In the genomic region with DNA sequence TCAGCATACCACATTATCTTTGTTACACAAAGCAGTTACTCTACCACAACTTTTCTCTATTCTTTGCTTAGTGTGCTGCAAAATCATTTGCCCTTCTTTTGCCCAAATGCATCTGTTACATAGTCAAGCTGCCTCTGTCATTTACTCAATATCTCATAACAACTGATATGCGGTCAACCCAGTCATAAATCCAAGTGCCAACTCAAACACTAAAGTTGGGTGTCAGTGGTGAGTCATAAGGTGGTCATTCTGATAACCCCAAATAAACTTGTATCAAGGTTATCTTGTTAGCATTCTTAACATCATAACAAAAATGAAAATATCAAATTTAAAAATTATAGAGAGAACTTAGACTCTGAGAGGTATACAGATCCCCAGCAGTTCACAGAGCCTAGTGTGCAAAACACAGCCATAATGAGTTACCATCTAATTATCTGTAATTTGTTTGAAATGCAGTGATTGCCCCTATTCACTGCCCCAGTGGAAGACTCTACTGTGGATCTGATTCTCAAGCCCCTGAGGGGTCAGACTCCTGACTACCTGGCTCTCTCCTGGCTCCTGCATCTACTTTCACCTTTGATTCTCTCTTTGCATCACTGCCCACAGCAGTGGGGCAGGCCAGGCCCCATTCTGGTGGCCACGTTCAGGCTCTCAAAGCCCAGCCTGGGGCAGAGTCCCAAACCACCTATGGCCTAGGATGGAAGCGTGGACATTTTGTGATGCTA, we compare ENCODE assay signal across 14 cellular contexts. TPM values are rescaled to one million over a fixed set of nuclear protein-coding genes. Genes with fewer than 3 reads are reported as not detected.
DNase-seq lines count a peak whose midpoint lies in the region; TF ChIP-seq lines count a peak whose summit lies in the region.
"Had no signal": no experiment of that assay in that cellular context is flagged by ENCODE, and none has a peak within 500 bp of the region (broad histone marks: within the 10 kb centered on the region; RNA-seq: fewer than 3 reads in every experiment).

No MANE protein-coding gene starts in this region.

- no peak overlapping the region for H3K23ac ChIP-seq in mesendoderm (ENCODE audit: low read length)

- CTCF ChIA-PET in MCF 10A (lab: Yijun Ruan, JAX) = no interaction called here

- H2BK15ac ChIP-seq in mesendoderm (replicated peaks; ENCODE audit: low read depth) = no peak overlapping the region

- no peaks in the 10 kb centered on the region for H3K9me3 Mint-ChIP-seq in MCF 10A (ENCODE audit: unreplicated experiment)
- H3K9me3 Mint-ChIP-seq: activated CD4-positive, alpha-beta T cell treated with anti-CD3 and anti-CD28 coated beads, Interleukin-2, amount 10 ng/mL, durations not matched to agents 24 days and 14 days; activated naive CD4-positive, alpha-beta T cell treated with anti-CD3 and anti-CD28 coated beads, Interleukin-2, amount 10 ng/mL, durations not matched to agents 7 days and 5 days; GM23338 had no signal

- BruUV-seq in MCF 10A (replicated peaks; lab: Mats Ljungman, UMichigan) = no TSS peak

- DNase-seq in COR-L47 (lab: John Stamatoyannopoulos, UW) (peak; percentile 9), HT1080 (ENCODE audit: low read depth) (peak; percentile 49), MCF 10A (ENCODE audit: unreplicated experiment) (peak; percentile 50), mesendoderm (peak; percentile 10), KBM-7 (no peak), NCI-H2171 (lab: John Stamatoyannopoulos, UW) (no peak), ecto neural progenitor cell (ENCODE audit: low spot score) (no peak), retina (no peak)
- DNase-seq: activated CD4-positive, alpha-beta T cell treated with anti-CD3 and anti-CD28 coated beads, Interleukin-2, amount 10 ng/mL, durations not matched to agents 24 days and 14 days; activated naive CD4-positive, alpha-beta T cell treated with anti-CD3 and anti-CD28 coated beads, Interleukin-2, amount 10 ng/mL, durations not matched to agents 7 days and 5 days; CD8-positive, alpha-beta memory T cell; effector memory CD4-positive, alpha-beta T cell; NCI-H1436 treated with DMSO at 0.1 percent for 48 hours had no signal

- POLR2A ChIA-PET in MCF 10A (lab: Yijun Ruan, JAX) = interaction anchor here (1.0 to 1.3 kb wide), 3 partner anchors 9 to 30 kb away, joined by 3 to 6 read pairs (median 3); partner anchors contain the start of gene TBC1D9

- intact Hi-C loops in MCF 10A (cut with micrococcal nuclease) = no loop called here

- no peak overlapping the region for H3K9ac ChIP-seq in mesendoderm (ENCODE audit: low read length)

- no peak overlapping the region for H2AK5ac ChIP-seq in mesendoderm (ENCODE audit: low read length)

- no peak overlapping the region for H3K4ac ChIP-seq in mesendoderm (ENCODE audit: low read depth, low read length)

- no peak overlapping the region for H4K5ac ChIP-seq in mesendoderm (ENCODE audit: low read length)

- H3K79me2 ChIP-seq in mesendoderm (ENCODE audit: control insufficient read depth, insufficient read depth, low read length) = no peaks in the 10 kb centered on the region

- H3K4me1 Mint-ChIP-seq in MCF 10A (ENCODE audit: insufficient read depth, unreplicated experiment) = peaks cover 19% of the 10 kb centered on the region
- H3K4me1 Mint-ChIP-seq: activated CD4-positive, alpha-beta T cell treated with anti-CD3 and anti-CD28 coated beads, Interleukin-2, amount 10 ng/mL, durations not matched to agents 24 days and 14 days; activated naive CD4-positive, alpha-beta T cell treated with anti-CD3 and anti-CD28 coated beads, Interleukin-2, amount 10 ng/mL, durations not matched to agents 7 days and 5 days; CD8-positive, alpha-beta memory T cell had no signal

- no peaks in the 10 kb centered on the region for H3K27me3 ChIP-seq in mesendoderm (ENCODE audit: insufficient read depth, low read length, poor library complexity)

- peaks cover 4% of the 10 kb centered on the region for H3K36me3 Mint-ChIP-seq in MCF 10A (ENCODE audit: insufficient read depth, unreplicated experiment)
- H3K36me3 Mint-ChIP-seq: activated naive CD4-positive, alpha-beta T cell treated with anti-CD3 and anti-CD28 coated beads, Interleukin-2, amount 10 ng/mL, durations not matched to agents 7 days and 5 days; CD8-positive, alpha-beta memory T cell had no signal

- peaks cover 7% of the 10 kb centered on the region for H3K79me1 ChIP-seq in mesendoderm (ENCODE audit: low read length)

- H4K8ac ChIP-seq in mesendoderm (ENCODE audit: low read depth, low read length) = no peak overlapping the region

- no peak overlapping the region for H2BK120ac ChIP-seq in mesendoderm (ENCODE audit: low read depth, low read length)

- in situ Hi-C loops in KBM-7 (cut with MboI; ENCODE audit: low pct_unique_long_range_greater_than_20kb, low sequenced_read_pairs) = no loop called here

- no peaks in the 10 kb centered on the region for H3K27me3 Mint-ChIP-seq in MCF 10A (ENCODE audit: insufficient read depth, unreplicated experiment)
- H3K27me3 Mint-ChIP-seq: activated CD4-positive, alpha-beta T cell treated with anti-CD3 and anti-CD28 coated beads, Interleukin-2, amount 10 ng/mL, durations not matched to agents 24 days and 14 days; activated naive CD4-positive, alpha-beta T cell treated with anti-CD3 and anti-CD28 coated beads, Interleukin-2, amount 10 ng/mL, durations not matched to agents 7 days and 5 days had no signal

- no peak overlapping the region for H3K4me3 ChIP-seq in mesendoderm (ENCODE audit: low read length)
- H3K4me3 ChIP-seq: GM23338 had no signal

- no peak overlapping the region for H3K27ac Mint-ChIP-seq in MCF 10A (ENCODE audit: low read depth, unreplicated experiment)
- H3K27ac Mint-ChIP-seq: activated CD4-positive, alpha-beta T cell treated with anti-CD3 and anti-CD28 coated beads, Interleukin-2, amount 10 ng/mL, durations not matched to agents 24 days and 14 days; activated naive CD4-positive, alpha-beta T cell treated with anti-CD3 and anti-CD28 coated beads, Interleukin-2, amount 10 ng/mL, durations not matched to agents 7 days and 5 days; GM23338 had no signal

- no peak overlapping the region for H3K56ac ChIP-seq in mesendoderm (ENCODE audit: low read length)

- no peak for TF ChIP-seq CTCF in MCF 10A (IDR thresholded peaks at IDR 0.05; ENCODE audit: unreplicated experiment)

- no peak overlapping the region for H3K4me2 ChIP-seq in mesendoderm (ENCODE audit: low read length)
- H3K4me2 ChIP-seq: GM23338 had no signal

- no peaks in the 10 kb centered on the region for H3K36me3 ChIP-seq in mesendoderm (ENCODE audit: control insufficient read depth, insufficient read depth, low read length)

- H2BK5ac ChIP-seq in mesendoderm (ENCODE audit: low read length) = no peak overlapping the region

- peak overlapping the region; percentile 40 for H3K18ac ChIP-seq in mesendoderm (ENCODE audit: low read length)

- no peaks in the 10 kb centered on the region for H3K4me1 ChIP-seq in mesendoderm (ENCODE audit: control insufficient read depth, low read depth, low read length)

- no peak overlapping the region for H3K27ac ChIP-seq in mesendoderm (ENCODE audit: low read depth, low read length)

- H3K4me3 Mint-ChIP-seq in MCF 10A (ENCODE audit: unreplicated experiment) = no peak overlapping the region
- H3K4me3 Mint-ChIP-seq: activated CD4-positive, alpha-beta T cell treated with anti-CD3 and anti-CD28 coated beads, Interleukin-2, amount 10 ng/mL, durations not matched to agents 24 days and 14 days; activated naive CD4-positive, alpha-beta T cell treated with anti-CD3 and anti-CD28 coated beads, Interleukin-2, amount 10 ng/mL, durations not matched to agents 7 days and 5 days; CD8-positive, alpha-beta memory T cell; GM23338 had no signal

- WGBS in mesendoderm (ENCODE audit: extremely low coverage, insufficient coverage, low lambda C conversion rate) = no CpG with 5 or more reads among the region's 3 CpGs

RNA-seq across cellular contexts. Expression of gene TBC1D9, which starts 29.2 kb away (rescaled TPM):
- 28.1 and 28.2 TPM in 2 replicates for total RNA-seq in HT1080 (2014; rRNA removed; shearing (Covaris generic))
- 16.1 and 18.5 TPM in 2 replicates for polyA plus RNA-seq in HT1080 (2015; cell fraction: cytosol; rRNA removed)
- polyA plus RNA-seq in HT1080 (2015; cell fraction: nucleus; rRNA removed) = 15.7 and 15.9 TPM in 2 replicates
- total RNA-seq in MCF 10A (2022) = 17.4 and 23.2 TPM in 2 replicates
- polyA plus RNA-seq in mesendoderm (2013, experiment 1 of 2) = 9.4 TPM
- 8.4 TPM for polyA plus RNA-seq in mesendoderm (2013, experiment 2 of 2)
- total RNA-seq: activated CD4-positive, alpha-beta T cell treated with anti-CD3 and anti-CD28 coated beads, Interleukin-2, amount 10 ng/mL, durations not matched to agents 24 days and 14 days had no signal
- polyA plus RNA-seq: CD8-positive, alpha-beta memory T cell had no signal

Comparison
In these comparisons a context has a peak if more than half of its experiments do, and no peak if none do; other contexts are left out.
1. DNase-seq: peak in COR-L47 (single experiment), HT1080 (single experiment), MCF 10A (single experiment) and mesendoderm (single experiment); none in KBM-7 (single experiment), NCI-H2171 (single experiment), ecto neural progenitor cell (single experiment) and retina (single experiment).